Comparison of ENCODE assay signal across 6 cellular contexts in genomic region chr17:11558681-11559234, GRCh38. TPM values are rescaled to one million over a fixed set of nuclear protein-coding genes. Genes with fewer than 3 reads are reported as not detected.
"Had no signal": no experiment of that assay in that cellular context is flagged by ENCODE, and none has a peak within 500 bp of the region (broad histone marks: within the 10 kb centered on the region; RNA-seq: fewer than 3 reads in every experiment).

No MANE protein-coding gene starts in this region.

- ATAC-seq: K562 had no signal

- H3K27ac ChIP-seq: GM23248 had no signal

- DNase-seq: GM23248, GOT3, HCEC 1CT, IMR-90, KG1 had no signal

- H3K4me3 ChIP-seq: GM23248, K562 had no signal

- H3K9ac ChIP-seq: GM23248 had no signal

- H2AFZ ChIP-seq: GM23248 had no signal

RNA-seq across cellular contexts. Expression of gene DNAH9, which starts 39.5 kb away (rescaled TPM):
- total RNA-seq: GM23248, IMR-90, K562 had no signal
- polyA plus RNA-seq: GM23248, IMR-90, K562 had no signal
